Comparison of ENCODE assay signal across 1 cellular context in genomic region chr16:85688586-85689284, GRCh38.
TF ChIP-seq lines count a peak whose summit lies in the region.

Gene GINS2 (minus strand): TSS chr16:85688954. CDS start chr16:85688898, 56 bp downstream.

TF ChIP-seq in K562, 482 proteins besides CTCF, POLR2A, EP300 and RAD21 (continued from another document and continues in another):
- no peak for TF ChIP-seq STAG1 (CRISPR knock-in tag; IDR thresholded peaks at IDR 0.05; ENCODE audit: borderline replicate concordance)
- TF ChIP-seq ZNF584 (CRISPR knock-in tag; IDR thresholded peaks at IDR 0.05; ENCODE audit: low read depth), result no peak
- TF ChIP-seq ZNF586 (CRISPR knock-in tag; conservative IDR thresholded peaks at IDR 0.05), result no peak
- no peak for TF ChIP-seq ZNF316 (IDR thresholded peaks at IDR 0.05)
- TF ChIP-seq PRMT5 (CRISPR knock-in tag; IDR thresholded peaks at IDR 0.05), result no peak
- no peak for TF ChIP-seq ZNF57 (CRISPR knock-in tag; IDR thresholded peaks at IDR 0.05)
- no peak; the same call in 1 of the 2 replicates for TF ChIP-seq ATF2 (CRISPR knock-in tag; IDR thresholded peaks at IDR 0.05)
- TF ChIP-seq HIVEP1 (CRISPR knock-in tag; IDR thresholded peaks at IDR 0.05), result no peak
- TF ChIP-seq PML (IDR thresholded peaks at IDR 0.05; ENCODE audit: low read length), result 0 out of 2 replicates have a peak, but pooled peaks have one; percentile 50
- no peak for TF ChIP-seq ZNF239 (CRISPR knock-in tag; IDR thresholded peaks at IDR 0.05)
- TF ChIP-seq MEF2D (tag; conservative IDR thresholded peaks at IDR 0.05; ENCODE audit: low read depth), result no peak
- TF ChIP-seq SUPT5H (IDR thresholded peaks at IDR 0.05), result peak; percentile 72
- no peak for TF ChIP-seq LEF1 (IDR thresholded peaks at IDR 0.05)
- peak; percentile 67 for TF ChIP-seq MYC (IDR thresholded peaks at IDR 0.05; ENCODE audit: low read depth, low read length)
- TF ChIP-seq MYC (CRISPR knock-in tag; IDR thresholded peaks at IDR 0.05; ENCODE audit: borderline replicate concordance, low read depth), result no peak
- peak; percentile 34 for TF ChIP-seq PCBP1 (IDR thresholded peaks at IDR 0.05; ENCODE audit: low read depth, low read length, poor library complexity, severe bottlenecking)
- TF ChIP-seq NCOA2 (IDR thresholded peaks at IDR 0.05; ENCODE audit: partially characterized antibody in 2 of 2), result no peak
- TF ChIP-seq HDAC2 (IDR thresholded peaks at IDR 0.05), result no peak
- no peak for TF ChIP-seq TEAD4 (IDR thresholded peaks at IDR 0.05; ENCODE audit: low read length)
- no peak for TF ChIP-seq TEAD4 (CRISPR knock-in tag; IDR thresholded peaks at IDR 0.05; ENCODE audit: borderline replicate concordance)
- TF ChIP-seq PHF8 (IDR thresholded peaks at IDR 0.05; ENCODE audit: borderline replicate concordance, low read length), result peak; percentile 90; the same call in 1 of the 2 replicates
- no peak for TF ChIP-seq CSDE1 (IDR thresholded peaks at IDR 0.05)
- no peak for TF ChIP-seq KLF1 (tag; IDR thresholded peaks at IDR 0.05)
- TF ChIP-seq E2F4 (CRISPR knock-in tag; IDR thresholded peaks at IDR 0.05; ENCODE audit: low read depth), result peak; percentile 96
- TF ChIP-seq ZNF124 (CRISPR knock-in tag; IDR thresholded peaks at IDR 0.05), result no peak
- TF ChIP-seq ETV5 (CRISPR knock-in tag; IDR thresholded peaks at IDR 0.05; ENCODE audit: low read depth), result no peak
- no peak for TF ChIP-seq HMBOX1 (IDR thresholded peaks at IDR 0.05)
- no peak for TF ChIP-seq ZFP1 (CRISPR knock-in tag; IDR thresholded peaks at IDR 0.05)
- no peak for TF ChIP-seq BHLHE40 (IDR thresholded peaks at IDR 0.05; ENCODE audit: low read length)
- no peak for TF ChIP-seq ZNF3 (CRISPR knock-in tag; IDR thresholded peaks at IDR 0.05)
- TF ChIP-seq TAF1 (IDR thresholded peaks at IDR 0.05; ENCODE audit: control insufficient read depth, extremely low read depth, insufficient read depth, low read length, severe bottlenecking), result peak; percentile 49
- no peak for TF ChIP-seq CLOCK (CRISPR knock-in tag; IDR thresholded peaks at IDR 0.05; ENCODE audit: borderline replicate concordance)
- no peak for TF ChIP-seq THRAP3 (IDR thresholded peaks at IDR 0.05; ENCODE audit: borderline replicate concordance)
- TF ChIP-seq SIN3B (IDR thresholded peaks at IDR 0.05; ENCODE audit: low read depth), result peak; percentile 70; the same call in 1 of the 2 replicates
- TF ChIP-seq ETS2 (tag; IDR thresholded peaks at IDR 0.05; ENCODE audit: borderline replicate concordance, poor library complexity, severe bottlenecking), result no peak
- TF ChIP-seq POLR3A (IDR thresholded peaks at IDR 0.05; ENCODE audit: borderline replicate concordance, extremely low read depth, insufficient read depth, insufficient read length), result no peak
- peak; percentile 81 for TF ChIP-seq ARID4B (CRISPR knock-in tag; IDR thresholded peaks at IDR 0.05)
- no peak for TF ChIP-seq CGGBP1 (CRISPR knock-in tag; IDR thresholded peaks at IDR 0.05)
- TF ChIP-seq PRDM10 (IDR thresholded peaks at IDR 0.05; ENCODE audit: partially characterized antibody), result no peak
- TF ChIP-seq RBM22 (IDR thresholded peaks at IDR 0.05; ENCODE audit: low read depth, low read length, poor library complexity, severe bottlenecking), result no peak
- no peak for TF ChIP-seq MCM5 (IDR thresholded peaks at IDR 0.05; ENCODE audit: low read depth)
- TF ChIP-seq MNT (conservative IDR thresholded peaks at IDR 0.05), result peak; percentile 61 to 83; a peak in 3 of 4 replicates
- TF ChIP-seq TSHZ1 (CRISPR knock-in tag; IDR thresholded peaks at IDR 0.05), result no peak
- no peak for TF ChIP-seq PRPF4 (IDR thresholded peaks at IDR 0.05; ENCODE audit: insufficient read depth, low read depth, low read length, poor library complexity, severe bottlenecking)
- 0 out of 2 replicates have a peak, but pooled peaks have one; percentile 9 for TF ChIP-seq HCFC1 (IDR thresholded peaks at IDR 0.05; ENCODE audit: low read depth, low read length)
- TF ChIP-seq FIP1L1 (IDR thresholded peaks at IDR 0.05; ENCODE audit: low read depth, low read length, poor library complexity, severe bottlenecking), result peak; percentile 72
